ENCODE assay signal across 14 cellular contexts in the genomic region with DNA sequence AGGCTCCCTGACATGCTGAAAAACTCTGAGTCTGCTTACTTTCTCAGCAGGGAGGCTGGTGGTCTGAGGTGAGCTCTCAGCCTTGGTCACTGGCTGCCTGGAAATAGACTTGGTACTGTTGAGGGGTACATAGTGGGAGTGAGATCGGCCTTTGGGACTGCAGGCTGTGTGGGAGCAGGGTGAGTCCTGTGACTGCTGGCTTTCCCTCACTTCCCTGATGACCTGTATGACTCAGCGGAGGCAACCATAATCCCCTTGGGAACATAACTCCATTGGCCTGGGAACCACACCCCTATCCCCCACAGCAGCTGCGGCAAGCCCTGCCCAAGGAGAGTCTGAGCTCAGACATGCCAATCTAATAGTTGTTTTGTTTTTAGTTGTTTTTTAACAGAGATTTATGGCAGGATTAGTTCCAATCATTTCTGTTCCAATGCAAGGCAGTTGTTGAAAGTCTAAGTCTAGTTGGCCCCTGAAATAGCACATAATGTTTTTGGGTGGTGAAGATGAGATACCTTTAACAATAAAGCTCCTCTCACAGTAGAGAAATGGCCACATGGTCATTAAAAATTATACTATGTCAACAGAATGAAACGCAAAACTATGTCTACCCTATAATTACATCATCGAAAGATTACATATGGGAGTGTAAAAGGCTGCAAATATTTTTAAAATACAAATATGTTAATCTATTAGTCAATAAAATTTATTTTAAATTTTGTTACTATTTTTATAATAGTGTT.
A peak's percentile ranks its signal among the peaks of the same experiment; 100 is the strongest.
DNase-seq lines count a peak whose midpoint lies in the region; TF ChIP-seq lines count a peak whose summit lies in the region.
"Had no signal": no experiment of that assay in that cellular context is flagged by ENCODE, and none has a peak within 500 bp of the region (broad histone marks: within the 10 kb centered on the region; RNA-seq: fewer than 3 reads in every experiment).

No MANE protein-coding gene starts in this region.

- H3K4me3 Mint-ChIP-seq in T-helper 2 cell treated with Interferon-gamma antibody and Interleukin-4, amounts not matched to agents 5 μg/mL and 100 μg/mL, for 36 hours = no peak overlapping the region
- H3K4me3 Mint-ChIP-seq: activated naive CD8-positive, alpha-beta T cell treated with anti-CD3 and anti-CD28 coated beads, Interleukin-2, amount 50 U/mL, for 24 hours had no signal

- intact Hi-C loops in testis (cut with DNase I; ENCODE audit: low total_unique reads) = no loop called here

- no peaks in the 10 kb centered on the region for H3K36me3 Mint-ChIP-seq in T-helper 2 cell treated with Interferon-gamma antibody and Interleukin-4, amounts not matched to agents 5 μg/mL and 100 μg/mL, for 36 hours (ENCODE audit: low read depth)

- H3K27ac ChIP-seq in SJSA1 = no peak overlapping the region
- no peak overlapping the region for H3K27ac ChIP-seq in testis

- H3K4me3 ChIP-seq in SJSA1 (no peak overlapping the region), testis (no peak overlapping the region)
- H3K4me3 ChIP-seq: GM12878 had no signal

- no peaks in the 10 kb centered on the region for H3K9me3 ChIP-seq in SJSA1 (replicated peaks)
- no peaks in the 10 kb centered on the region for H3K9me3 ChIP-seq in testis

- no peaks in the 10 kb centered on the region for H3K4me1 Mint-ChIP-seq in T-helper 2 cell treated with Interferon-gamma antibody and Interleukin-4, amounts not matched to agents 5 μg/mL and 100 μg/mL, for 36 hours (ENCODE audit: low read depth)
- H3K4me1 Mint-ChIP-seq: activated naive CD8-positive, alpha-beta T cell treated with anti-CD3 and anti-CD28 coated beads, Interleukin-2, amount 50 U/mL, for 24 hours had no signal

- no peak for TF ChIP-seq CTCF in testis (IDR thresholded peaks at IDR 0.05)

- no peak overlapping the region for H3K27ac Mint-ChIP-seq in T-helper 2 cell treated with Interferon-gamma antibody and Interleukin-4, amounts not matched to agents 5 μg/mL and 100 μg/mL, for 36 hours
- H3K27ac Mint-ChIP-seq: activated naive CD8-positive, alpha-beta T cell treated with anti-CD3 and anti-CD28 coated beads, Interleukin-2, amount 50 U/mL, for 24 hours had no signal

- no peaks in the 10 kb centered on the region for H3K27me3 Mint-ChIP-seq in T-helper 2 cell treated with Interferon-gamma antibody and Interleukin-4, amounts not matched to agents 5 μg/mL and 100 μg/mL, for 36 hours (ENCODE audit: low read depth)
- H3K27me3 Mint-ChIP-seq: activated naive CD8-positive, alpha-beta T cell treated with anti-CD3 and anti-CD28 coated beads, Interleukin-2, amount 50 U/mL, for 24 hours had no signal

- H3K4me1 ChIP-seq in SJSA1 (replicated peaks) (peaks cover 5% of the 10 kb centered on the region), testis (no peaks in the 10 kb centered on the region)

- DNase-seq in A172 (ENCODE audit: low spot score) (peak; percentile 97), HCEC 1CT (peak; percentile 87), SJSA1 (ENCODE audit: low read depth in 1 of 2, low spot score in 2 of 2) (peak; percentile 10 to 45), glomerular visceral epithelial cell (ENCODE audit: extremely low spot score) (peak; percentile 35), OCI-M2 (lab: John Stamatoyannopoulos, UW; ENCODE audit: unreplicated experiment) (no peak), testis (no peak)
- no peak for DNase-seq in activated CD8-positive, alpha-beta memory T cell treated with anti-CD3 and anti-CD28 coated beads, Interleukin-2, amount 50 U/mL, for 4 hours
- no peak for DNase-seq in T-helper 2 cell treated with Interferon-gamma antibody and Interleukin-4, amounts not matched to agents 5 μg/mL and 100 μg/mL, for 36 hours (ENCODE audit: low spot score)
- DNase-seq: activated CD4-positive, alpha-beta T cell treated with anti-CD3 and anti-CD28 coated beads, Interleukin-2, amount 50 U/mL, for 4 hours; activated naive CD8-positive, alpha-beta T cell treated with anti-CD3 and anti-CD28 coated beads, Interleukin-2, amount 50 U/mL, for 24 hours; foreskin melanocyte; midbrain; NCI-H1048 had no signal

- 83 to 91% methylated on average over 5 of the region's 5 CpGs for WGBS in testis, 2 donors

- peaks cover 12% of the 10 kb centered on the region for H3K9me3 Mint-ChIP-seq in T-helper 2 cell treated with Interferon-gamma antibody and Interleukin-4, amounts not matched to agents 5 μg/mL and 100 μg/mL, for 36 hours

- no peaks in the 10 kb centered on the region for H3K27me3 ChIP-seq in SJSA1 (replicated peaks)
- H3K27me3 ChIP-seq in testis = no peaks in the 10 kb centered on the region

- H3K36me3 ChIP-seq in SJSA1 = no peaks in the 10 kb centered on the region
- H3K36me3 ChIP-seq in testis (ENCODE audit: low read depth, missing control alignments) = no peaks in the 10 kb centered on the region

- TF ChIP-seq POLR2A in testis (IDR thresholded peaks at IDR 0.05) = no peak

Comparison
In these comparisons a context has a peak if more than half of its experiments do, and no peak if none do; other contexts are left out.
1. DNase-seq: peak in A172 (single experiment), HCEC 1CT (single experiment), SJSA1 (2 of 2) and glomerular visceral epithelial cell (single experiment); none in OCI-M2 (single experiment), testis (single experiment), activated CD8-positive, alpha-beta memory T cell treated with anti-CD3 and anti-CD28 coated beads, Interleukin-2, amount 50 U/mL, for 4 hours (single experiment) and T-helper 2 cell treated with Interferon-gamma antibody and Interleukin-4, amounts not matched to agents 5 μg/mL and 100 μg/mL, for 36 hours (single experiment).